Comparison of ENCODE assay signal across 8 cellular contexts in the genomic region with DNA sequence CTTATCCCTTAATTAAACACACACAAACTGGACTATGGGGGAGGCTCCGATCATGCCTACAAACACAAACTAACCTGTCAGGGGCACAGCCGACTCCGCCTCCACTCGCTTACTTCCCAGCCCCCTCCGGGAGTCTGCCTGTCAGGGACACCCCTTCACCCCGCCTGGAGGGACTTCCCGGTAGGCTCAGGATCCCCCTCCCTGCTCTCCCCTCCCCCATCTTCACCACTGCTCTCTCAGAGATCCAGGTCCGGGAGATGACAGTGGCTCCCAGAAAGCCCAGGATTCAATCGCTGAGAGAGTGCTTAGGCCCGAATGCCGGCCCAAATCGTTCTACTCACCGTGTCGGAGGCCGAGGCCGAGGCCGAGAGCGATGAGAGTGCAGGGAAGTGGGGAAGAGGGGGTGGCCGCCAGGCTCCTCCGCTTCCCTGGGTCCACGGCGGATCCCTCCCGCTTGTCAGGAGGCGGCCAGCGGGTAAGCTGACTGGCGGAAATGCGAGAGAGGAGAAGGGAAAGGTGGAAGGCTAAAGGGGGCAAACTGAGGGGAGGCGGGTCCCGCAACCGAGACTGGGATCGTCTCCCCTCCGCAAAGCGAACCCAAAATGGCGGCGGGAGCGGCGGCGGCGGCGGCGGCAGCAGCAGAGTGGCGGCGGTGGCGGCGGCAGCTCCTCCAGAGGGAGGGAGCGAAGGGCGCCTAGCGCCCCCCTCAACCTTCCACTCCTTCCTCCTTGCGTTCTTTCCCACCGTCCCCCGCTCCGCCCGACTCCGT. TPM values are rescaled to one million over a fixed set of nuclear protein-coding genes. Genes with fewer than 3 reads are reported as not detected.
DNase-seq lines count a peak whose midpoint lies in the region; ATAC-seq and TF ChIP-seq lines count a peak whose summit lies in the region.
"Not testable (repeated sequence)": the region's sequence is repeated elsewhere in the genome, so short reads cannot be mapped to it uniquely, and the experiment has no call there.

No MANE protein-coding gene starts in this region.

- H3K4me3 Mint-ChIP-seq in CD8-positive, alpha-beta T cell, result peak overlapping the region; percentile 99
- peak overlapping the region; percentile 98 to 99 (median 99) for H3K4me3 Mint-ChIP-seq in T-cell
- peak overlapping the region; percentile 97 for H3K4me3 Mint-ChIP-seq in activated naive CD4-positive, alpha-beta T cell treated with anti-CD3 and anti-CD28 coated beads, Interleukin-2, amount 10 ng/mL, durations not matched to agents 7 days and 5 days
- H3K4me3 Mint-ChIP-seq in naive thymus-derived CD4-positive, alpha-beta T cell, result peak overlapping the region; percentile 91 to 100 (median 98)

- not testable (repeated sequence) for TF ChIP-seq CTCF in CD8-positive, alpha-beta T cell (IDR thresholded peaks at IDR 0.05); fibroblast of the aortic adventitia (IDR thresholded peaks at IDR 0.05; ENCODE audit: insufficient read depth, low read length)

- peaks cover 29% of the 10 kb centered on the region for H3K36me3 Mint-ChIP-seq in CD8-positive, alpha-beta T cell
- H3K36me3 Mint-ChIP-seq in T-cell, result not testable (repeated sequence)
- peaks cover 12% of the 10 kb centered on the region for H3K36me3 Mint-ChIP-seq in activated naive CD4-positive, alpha-beta T cell treated with anti-CD3 and anti-CD28 coated beads, Interleukin-2, amount 10 ng/mL, durations not matched to agents 7 days and 5 days
- H3K36me3 Mint-ChIP-seq in naive thymus-derived CD4-positive, alpha-beta T cell, result peaks cover 0 to 14% (median 0%) of the 10 kb centered on the region in 5 donors

- H3K4me3 ChIP-seq in CD8-positive, alpha-beta T cell (ENCODE audit: low read depth, low read length), result peak overlapping the region; percentile 100
- H3K4me3 ChIP-seq in fibroblast of the aortic adventitia (ENCODE audit: low read depth, low read length), result peak overlapping the region; percentile 87
- peak overlapping the region; percentile 100 for H3K4me3 ChIP-seq in naive thymus-derived CD4-positive, alpha-beta T cell (ENCODE audit: low read length)

- H3K9me3 Mint-ChIP-seq in CD8-positive, alpha-beta T cell; T-cell; activated naive CD4-positive, alpha-beta T cell treated with anti-CD3 and anti-CD28 coated beads, Interleukin-2, amount 10 ng/mL, durations not matched to agents 7 days and 5 days; naive thymus-derived CD4-positive, alpha-beta T cell: not testable (repeated sequence)

- peak overlapping the region; percentile 98 for H3K27ac Mint-ChIP-seq in CD8-positive, alpha-beta T cell
- H3K27ac Mint-ChIP-seq in T-cell, result peak overlapping the region; percentile 92
- peak overlapping the region; percentile 95 for H3K27ac Mint-ChIP-seq in activated naive CD4-positive, alpha-beta T cell treated with anti-CD3 and anti-CD28 coated beads, Interleukin-2, amount 10 ng/mL, durations not matched to agents 7 days and 5 days
- H3K27ac Mint-ChIP-seq in naive thymus-derived CD4-positive, alpha-beta T cell, result peak overlapping the region; percentile 94 to 99 (median 96)

- ATAC-seq in CD8-positive, alpha-beta T cell, result peak; percentile 50
- ATAC-seq in GM21576 (IDR thresholded peaks at IDR 0.05; ENCODE audit: unreplicated experiment) (peak; percentile 2), T-cell (replicated peaks in 1 of 4) (peak; percentile 40 to 53 (median 47))
- ATAC-seq in naive thymus-derived CD4-positive, alpha-beta T cell, result peak; percentile 50

- not testable (repeated sequence) for H3K27me3 ChIP-seq in CD8-positive, alpha-beta T cell (ENCODE audit: insufficient read depth, low read length); naive thymus-derived CD4-positive, alpha-beta T cell (ENCODE audit: control insufficient read depth in 2 of 2, insufficient read depth in 2 of 2, low read length in 2 of 2)

- H3K27me3 Mint-ChIP-seq in CD8-positive, alpha-beta T cell (ENCODE audit: low read depth); T-cell; activated naive CD4-positive, alpha-beta T cell treated with anti-CD3 and anti-CD28 coated beads, Interleukin-2, amount 10 ng/mL, durations not matched to agents 7 days and 5 days; naive thymus-derived CD4-positive, alpha-beta T cell: not testable (repeated sequence)

- peaks cover 41% of the 10 kb centered on the region for H3K4me1 ChIP-seq in CD8-positive, alpha-beta T cell (ENCODE audit: insufficient read depth, low read length)
- H3K4me1 ChIP-seq in naive thymus-derived CD4-positive, alpha-beta T cell (ENCODE audit: control insufficient read depth in 2 of 2, insufficient read depth in 2 of 2, low read length in 2 of 2), result peaks cover 27 to 32% of the 10 kb centered on the region in 2 donors

- not testable (repeated sequence) for H3K9me3 ChIP-seq in CD8-positive, alpha-beta T cell (ENCODE audit: low read length); naive thymus-derived CD4-positive, alpha-beta T cell (ENCODE audit: control insufficient read depth in 2 of 3, low read length in 3 of 3)

- intact Hi-C loops in CD8-positive, alpha-beta T cell (cut with DNase I, micrococcal nuclease), result loop anchor here (1.0 to 10.0 kb wide), 10 partner anchors 47 to 773 kb away; partner anchors contain the start of genes CCT3 (in 1 of the 2), DAP3 (in 1 of the 2), FDPS (in 1 of the 2) and GON4L (in 1 of the 2)
- intact Hi-C loops in naive thymus-derived CD4-positive, alpha-beta T cell (cut with micrococcal nuclease), result loop anchor here (1.0 to 5.0 kb wide), 11 partner anchors 26 to 490 kb away; partner anchors contain the start of genes CLK2 (in 1 of the 2), DAP3 (in 1 of the 2), GON4L (in 1 of the 2) and LAMTOR2 (in 1 of the 2)

- peak overlapping the region; percentile 97 for H3K27ac ChIP-seq in CD8-positive, alpha-beta T cell (ENCODE audit: low read depth, low read length)
- peak overlapping the region; percentile 86 for H3K27ac ChIP-seq in naive thymus-derived CD4-positive, alpha-beta T cell (ENCODE audit: low read depth, low read length)

- DNase-seq in CD8-positive, alpha-beta T cell, result peak; percentile 19 to 72 (median 65)
- DNase-seq in HuH-7 (ENCODE audit: low spot score) (peak; percentile 40), T-cell (peak in 33 of 34 experiments; percentile 23 to 74 (median 59))
- peak; percentile 75 for DNase-seq in activated naive CD4-positive, alpha-beta T cell treated with anti-CD3 and anti-CD28 coated beads, Interleukin-2, amount 10 ng/mL, durations not matched to agents 7 days and 5 days
- not testable (repeated sequence) for DNase-seq in fibroblast of the aortic adventitia (ENCODE audit: low read depth)
- peak in 7 of 9 donors; percentile 59 to 70 (median 66) for DNase-seq in naive thymus-derived CD4-positive, alpha-beta T cell
- peak; percentile 28 to 39 for DNase-seq in stimulated activated CD8-positive, alpha-beta memory T cell treated with anti-CD3 and anti-CD28 coated beads, Interleukin-2, amount 100 ng/mL, for 1 hour (ENCODE audit: low read depth in 2 of 2)

- CTCF ChIA-PET in CD8-positive, alpha-beta T cell (lab: Charles Lee); T-cell (lab: Charles Lee); activated naive CD4-positive, alpha-beta T cell treated with anti-CD3 and anti-CD28 coated beads, Interleukin-2, amount 10 ng/mL, durations not matched to agents 7 days and 5 days (lab: Charles Lee); naive thymus-derived CD4-positive, alpha-beta T cell (lab: Charles Lee): not testable (repeated sequence)

- peaks cover 56% of the 10 kb centered on the region for H3K4me1 Mint-ChIP-seq in CD8-positive, alpha-beta T cell (ENCODE audit: low read depth)
- peaks cover 57 to 62% (median 61%) of the 10 kb centered on the region in 3 donors for H3K4me1 Mint-ChIP-seq in T-cell
- peaks cover 45% of the 10 kb centered on the region for H3K4me1 Mint-ChIP-seq in activated naive CD4-positive, alpha-beta T cell treated with anti-CD3 and anti-CD28 coated beads, Interleukin-2, amount 10 ng/mL, durations not matched to agents 7 days and 5 days
- peaks cover 15 to 60% (median 49%) of the 10 kb centered on the region in 7 donors for H3K4me1 Mint-ChIP-seq in naive thymus-derived CD4-positive, alpha-beta T cell

- H3K36me3 ChIP-seq in CD8-positive, alpha-beta T cell (ENCODE audit: insufficient read depth, low read length), result not testable (repeated sequence)
- H3K36me3 ChIP-seq in naive thymus-derived CD4-positive, alpha-beta T cell (ENCODE audit: control insufficient read depth in 2 of 3, insufficient read depth in 3 of 3, low read length in 3 of 3), result peaks cover 0 to 15% (median 0%) of the 10 kb centered on the region in 3 experiments

- POLR2A ChIA-PET in CD8-positive, alpha-beta T cell (lab: Charles Lee); T-cell (lab: Charles Lee): not testable (repeated sequence)
- POLR2A ChIA-PET in naive thymus-derived CD4-positive, alpha-beta T cell (lab: Charles Lee), result interaction anchor here (0.6 kb wide), 2 partner anchors 417 to 427 kb away, joined by 3 to 5 read pairs; no protein-coding TSS in a partner anchor

RNA-seq across cellular contexts. Expression of gene ASH1L, which starts 0.6 kb away (rescaled TPM):
- 10 to 100 TPM; 54.6 to 58.9 TPM for total RNA-seq in CD8-positive, alpha-beta T cell
- total RNA-seq in T-cell (100 to 1,000 TPM in 1 of 5 donors, 10 to 100 TPM in 4; 78.0 to 105 (median 81.1) TPM), fibroblast of the aortic adventitia (ENCODE audit: low replicate concordance) (44.8 and 59.9 TPM in 2 replicates)
- total RNA-seq in naive thymus-derived CD4-positive, alpha-beta T cell, result 100 to 1,000 TPM in 2 of 5 experiments, 10 to 100 TPM in 3; 57.2 to 109 (median 95.1) TPM
- polyA plus RNA-seq in naive thymus-derived CD4-positive, alpha-beta T cell, result 10 to 100 TPM; 20.1 to 34.9 TPM

RNA-seq across cellular contexts. Expression of gene MSTO1, which starts 48.0 kb away (rescaled TPM):
- 10 to 100 TPM; 66.4 to 70.2 TPM for total RNA-seq in CD8-positive, alpha-beta T cell
- 10 to 100 TPM; 47.6 to 96.2 (median 92.9) TPM for total RNA-seq in T-cell
- total RNA-seq in fibroblast of the aortic adventitia (ENCODE audit: low replicate concordance), result 14.0 and 30.5 TPM in 2 replicates
- 100 to 1,000 TPM in 2 of 5 experiments, 10 to 100 TPM in 3; 54.8 to 129 (median 76.7) TPM for total RNA-seq in naive thymus-derived CD4-positive, alpha-beta T cell
- polyA plus RNA-seq in naive thymus-derived CD4-positive, alpha-beta T cell, result 10 to 100 TPM; 15.6 to 26.8 TPM
